ENCODE assay signal across 8 cellular contexts in the genomic region with DNA sequence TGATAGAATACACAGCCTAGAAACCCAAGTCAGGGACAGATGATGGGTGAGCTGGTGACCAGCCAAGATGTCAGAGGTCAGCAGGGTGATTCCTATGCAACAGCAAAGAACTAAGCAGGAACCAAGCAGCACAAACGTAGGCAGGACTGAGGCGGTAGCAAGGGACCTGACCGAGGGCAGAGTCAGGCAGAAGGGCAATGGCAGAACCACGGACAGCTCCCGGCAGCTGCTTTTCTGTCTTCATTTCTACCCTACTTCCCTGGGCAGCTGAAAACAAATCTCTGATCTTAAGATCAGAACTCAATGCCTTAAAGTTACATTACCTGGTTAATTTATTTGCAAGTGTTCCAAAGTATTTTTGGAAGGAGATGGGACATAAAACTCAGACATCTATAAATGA.
A peak's percentile ranks its signal among the peaks of the same experiment; 100 is the strongest.
DNase-seq lines count a peak whose midpoint lies in the region; ATAC-seq and TF ChIP-seq lines count a peak whose summit lies in the region.

No MANE protein-coding gene starts in this region.

- no peaks in the 10 kb centered on the region for H3K27me3 Mint-ChIP-seq in activated CD8-positive, alpha-beta T cell treated with anti-CD3 and anti-CD28 coated beads for 36 hours

- no peak overlapping the region for H3K4me3 Mint-ChIP-seq in activated CD8-positive, alpha-beta T cell treated with anti-CD3 and anti-CD28 coated beads for 36 hours

- CTCF ChIA-PET in activated CD8-positive, alpha-beta T cell treated with anti-CD3 and anti-CD28 coated beads for 36 hours (lab: Charles Lee): interaction anchor here (0.6 kb wide), 1 partner anchor 133 kb away, joined by 3 read pairs; no protein-coding TSS in a partner anchor

- no peaks in the 10 kb centered on the region for H3K4me1 Mint-ChIP-seq in activated CD8-positive, alpha-beta T cell treated with anti-CD3 and anti-CD28 coated beads for 36 hours (ENCODE audit: low read depth)

- intact Hi-C loops in activated CD8-positive, alpha-beta T cell treated with anti-CD3 and anti-CD28 coated beads for 36 hours (cut with micrococcal nuclease): no loop called here

- DNase-seq in AG20443 (ENCODE audit: low spot score) (peak; percentile 72), HT1080 (ENCODE audit: low read depth) (peak; percentile 33), iPS-NIHi11 (ENCODE audit: low spot score) (peak; percentile 80), hypothalamus (lab: John Stamatoyannopoulos, UW) (no peak)
- DNase-seq in activated CD8-positive, alpha-beta T cell treated with anti-CD3 and anti-CD28 coated beads for 36 hours: peak; percentile 34

- POLR2A ChIA-PET in activated CD8-positive, alpha-beta T cell treated with anti-CD3 and anti-CD28 coated beads for 36 hours (lab: Charles Lee): no interaction called here

- H3K36me3 Mint-ChIP-seq in activated CD8-positive, alpha-beta T cell treated with anti-CD3 and anti-CD28 coated beads for 36 hours (ENCODE audit: low read depth): peaks cover 3% of the 10 kb centered on the region

- ATAC-seq in activated CD8-positive, alpha-beta T cell treated with anti-CD3 and anti-CD28 coated beads for 36 hours: no peak
- ATAC-seq in HG02610 (IDR thresholded peaks at IDR 0.05; ENCODE audit: unreplicated experiment): no peak
- no peak for ATAC-seq in GM18867 (IDR thresholded peaks at IDR 0.05; ENCODE audit: unreplicated experiment)
- ATAC-seq in GM19324 (IDR thresholded peaks at IDR 0.05; ENCODE audit: low FRiP score, unreplicated experiment): no peak

- H3K9me3 Mint-ChIP-seq in activated CD8-positive, alpha-beta T cell treated with anti-CD3 and anti-CD28 coated beads for 36 hours: peaks cover 11% of the 10 kb centered on the region

- no peak overlapping the region for H3K27ac Mint-ChIP-seq in activated CD8-positive, alpha-beta T cell treated with anti-CD3 and anti-CD28 coated beads for 36 hours

- no peak for TF ChIP-seq CTCF in activated CD8-positive, alpha-beta T cell treated with anti-CD3 and anti-CD28 coated beads for 36 hours (IDR thresholded peaks at IDR 0.05)

Comparison
In these comparisons a context has a peak if more than half of its experiments do, and no peak if none do; other contexts are left out.
1. DNase-seq: peak in AG20443 (single experiment), HT1080 (single experiment), activated CD8-positive, alpha-beta T cell treated with anti-CD3 and anti-CD28 coated beads for 36 hours (single experiment) and iPS-NIHi11 (single experiment); none in hypothalamus (0 of 51).